ENCODE assay signal across 17 cellular contexts in the genomic region with DNA sequence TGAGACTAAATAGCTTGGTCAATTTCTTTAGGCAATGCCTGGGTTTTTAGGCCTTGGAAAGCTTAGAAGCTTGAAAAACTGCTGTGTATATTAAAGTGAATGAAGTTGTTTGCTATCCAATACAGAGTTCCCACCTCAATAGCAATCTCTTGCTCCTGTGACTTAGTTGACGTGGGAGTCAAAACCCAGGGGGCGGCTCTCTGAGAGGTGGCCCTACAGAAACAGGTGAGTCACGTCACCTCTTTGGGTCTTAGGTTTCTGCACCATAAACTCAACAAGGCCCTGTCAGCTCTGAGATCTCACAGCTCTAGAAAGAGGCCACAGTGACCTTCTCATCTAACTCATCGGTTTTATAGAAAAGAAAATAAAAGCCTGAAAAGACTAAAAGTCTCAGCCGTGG.
DNase-seq lines count a peak whose midpoint lies in the region; ATAC-seq, FAIRE-seq and TF ChIP-seq lines count a peak whose summit lies in the region.
"Had no signal": no experiment of that assay in that cellular context is flagged by ENCODE, and none has a peak within 500 bp of the region (broad histone marks: within the 10 kb centered on the region; RNA-seq: fewer than 3 reads in every experiment).

No MANE protein-coding gene starts in this region.

- H3K4me1 ChIP-seq in K562 (replicated peaks in 1 of 2; ENCODE audit: control insufficient read depth in 2 of 2, insufficient read depth in 2 of 2, low read length in 2 of 2), result peaks cover 31 to 34% of the 10 kb centered on the region in 2 experiments

- no peak for TF ChIP-seq EP300 in K562 (IDR thresholded peaks at IDR 0.05; ENCODE audit: low read length)

- no peak for FAIRE-seq in K562 (lab: Jason Lieb, UNC)
- FAIRE-seq: GM18507 had no signal

- CTCF ChIA-PET in K562 (lab: Yijun Ruan, JAX; ENCODE audit: low intra/inter-chr PET ratio), result interaction anchor here (3.9 kb wide), 1 partner anchor 80 kb away, joined by 32 read pairs; a partner anchor contains a TSS

- intact Hi-C loops in K562 (cut with micrococcal nuclease) (loop anchor here (5.0 kb wide), 1 partner anchor 64 kb away; no protein-coding TSS in a partner anchor), sciatic nerve (cut with DNase I) (no loop called here)

- H3K36me3 ChIP-seq in K562 (ENCODE audit: control insufficient read depth, insufficient read depth, low read length), result peaks cover 61% of the 10 kb centered on the region

- H3K4me3 Mint-ChIP-seq in glutamatergic neuron (ENCODE audit: unreplicated experiment), result no peak overlapping the region
- H3K4me3 Mint-ChIP-seq: CD4-positive, CD25-positive, alpha-beta regulatory T cell had no signal

- H3K27ac ChIP-seq in K562 (ENCODE audit: extremely low read depth, low read depth, low read length), result peak overlapping the region; percentile 95; the same call in 2 of the 3 replicates
- H3K27ac ChIP-seq: BLaER1, GM23248 had no signal

- H3K4me1 Mint-ChIP-seq in glutamatergic neuron (ENCODE audit: low read depth, unreplicated experiment), result peaks cover 37% of the 10 kb centered on the region
- H3K4me1 Mint-ChIP-seq: CD4-positive, CD25-positive, alpha-beta regulatory T cell had no signal

- no TSS peak for BruUV-seq in K562 (replicated peaks; lab: Mats Ljungman, UMichigan)

- peaks cover 22% of the 10 kb centered on the region for H3K9me3 Mint-ChIP-seq in glutamatergic neuron (ENCODE audit: unreplicated experiment)
- H3K9me3 Mint-ChIP-seq: CD4-positive, CD25-positive, alpha-beta regulatory T cell had no signal

- peak overlapping the region; percentile 68 for H3K27ac Mint-ChIP-seq in glutamatergic neuron (ENCODE audit: unreplicated experiment)
- H3K27ac Mint-ChIP-seq: CD4-positive, CD25-positive, alpha-beta regulatory T cell had no signal

- in situ Hi-C loops in K562 (cut with MboI), result loop anchor here (5.0 kb wide), 1 partner anchor 94 kb away; no protein-coding TSS in a partner anchor

- POLR2A ChIA-PET in K562 (lab: Yijun Ruan, JAX), result interaction anchor here (0.5 to 1.8 kb wide), 6 partner anchors 8 to 101 kb away, joined by 3 to 6 read pairs (median 4); a partner anchor contains a TSS

- H2AFZ ChIP-seq in K562 (ENCODE audit: low read depth, low read length), result no peak overlapping the region
- H2AFZ ChIP-seq: GM23248 had no signal

- H3K27me3 Mint-ChIP-seq in glutamatergic neuron (ENCODE audit: unreplicated experiment), result peaks cover 24% of the 10 kb centered on the region

- H3K9me3 ChIP-seq in K562 (replicated peaks; ENCODE audit: control insufficient read depth, insufficient read depth, low read depth, low read length), result no peaks in the 10 kb centered on the region
- H3K9me3 ChIP-seq: BLaER1 had no signal

- H3K27me3 ChIP-seq in K562 (ENCODE audit: control insufficient read depth in 2 of 2, insufficient read depth in 2 of 2, low read length in 2 of 2), result no peaks in the 10 kb centered on the region
- H3K27me3 ChIP-seq: BLaER1 had no signal

- DNase-seq in activated CD8-positive, alpha-beta memory T cell treated with anti-CD3 and anti-CD28 coated beads, Interleukin-2, amount 50 U/mL, for 48 hours, result peak; percentile 41
- no peak for DNase-seq in activated CD8-positive, alpha-beta memory T cell treated with anti-CD3 and anti-CD28 coated beads, Interleukin-2, amount 50 U/mL, for 4 hours
- DNase-seq in K562 (ENCODE audit: extremely low read depth in 1 of 4, low spot score in 3 of 4) (no peak), glutamatergic neuron (no peak), sciatic nerve (ENCODE audit: low spot score) (peak; percentile 1)
- DNase-seq in stimulated activated CD4-positive, alpha-beta T cell treated with anti-CD3 and anti-CD28 coated beads, Interleukin-1b, Interleukin-23, amount 100 ng/mL, for 48 hours, result no peak
- DNase-seq: 8988T; AML-193; CD4-positive, CD25-positive, alpha-beta regulatory T cell; DMS53; GF-D8; GM23248; H7 had no signal

- H4K20me1 ChIP-seq in K562 (replicated peaks; ENCODE audit: control insufficient read depth, insufficient read depth, low read length), result no peaks in the 10 kb centered on the region
- H4K20me1 ChIP-seq: BLaER1 had no signal

- TF ChIP-seq RAD21 in K562 (CRISPR knock-in tag; conservative IDR thresholded peaks at IDR 0.05 in 1 of 2, IDR thresholded peaks at IDR 0.05 in 1 of 2), result no peak

- TF ChIP-seq CTCF in K562 (IDR thresholded peaks at IDR 0.05 in 2 of 3, conservative IDR thresholded peaks at IDR 0.05 in 1 of 3; ENCODE audit: insufficient read depth in 2 of 3, low read depth in 1 of 3, low read length in 3 of 3) (no peak), glutamatergic neuron (IDR thresholded peaks at IDR 0.05; ENCODE audit: partially characterized antibody, unreplicated experiment) (no peak)

- WGBS in K562 (ENCODE audit: insufficient coverage, low coverage, missing lambda C conversion rate), result 85% methylated on average over 5 of the region's 5 CpGs

- no peak overlapping the region; a peak in 1 of 4 replicates for H3K9ac ChIP-seq in K562 (ENCODE audit: insufficient read depth in 1 of 2, low read depth in 2 of 2, low read length in 2 of 2)
- H3K9ac ChIP-seq: BLaER1, GM23248 had no signal

- no peak overlapping the region for H3K4me3 ChIP-seq in K562
- H3K4me3 ChIP-seq: BLaER1, GM23248 had no signal

- no peaks in the 10 kb centered on the region for H3K9me1 ChIP-seq in K562 (ENCODE audit: control insufficient read depth, insufficient read depth, low read length)

- ATAC-seq in K562, result no peak
- no peak for ATAC-seq in sciatic nerve
- ATAC-seq in HG02970 (IDR thresholded peaks at IDR 0.05; ENCODE audit: low FRiP score, unreplicated experiment), result no peak
- no peak for ATAC-seq in GM18502 (IDR thresholded peaks at IDR 0.05; ENCODE audit: poor library complexity, unreplicated experiment)

- TF ChIP-seq POLR2A in K562 (conservative IDR thresholded peaks at IDR 0.05), result no peak

- H3K36me3 Mint-ChIP-seq in glutamatergic neuron (ENCODE audit: unreplicated experiment), result peaks cover 11% of the 10 kb centered on the region
- H3K36me3 Mint-ChIP-seq: CD4-positive, CD25-positive, alpha-beta regulatory T cell had no signal

- H3K4me2 ChIP-seq in K562 (ENCODE audit: insufficient read depth, low read length), result no peak overlapping the region
- H3K4me2 ChIP-seq: BLaER1 had no signal

- H3K79me2 ChIP-seq in K562 (ENCODE audit: control insufficient read depth, insufficient read depth, low read length), result no peaks in the 10 kb centered on the region

TF ChIP-seq in K562, 482 proteins besides CTCF, POLR2A, EP300 and RAD21:
- TF ChIP-seq POLR2AphosphoS2 (IDR thresholded peaks at IDR 0.05; ENCODE audit: low read length) (no peak), PTTG1 (tag; IDR thresholded peaks at IDR 0.05; ENCODE audit: low read depth) (no peak), SP2 (IDR thresholded peaks at IDR 0.05; ENCODE audit: extremely low read depth, low read depth, low read length, poor library complexity, severe bottlenecking) (no peak), MBD2 (IDR thresholded peaks at IDR 0.05; ENCODE audit: borderline replicate concordance, low read depth) (no peak), TBL1XR1 (IDR thresholded peaks at IDR 0.05; ENCODE audit: low read length in 2 of 2) (no peak), OTX1 (CRISPR knock-in tag; IDR thresholded peaks at IDR 0.05) (no peak)
- TF ChIP-seq, protein P1, sequence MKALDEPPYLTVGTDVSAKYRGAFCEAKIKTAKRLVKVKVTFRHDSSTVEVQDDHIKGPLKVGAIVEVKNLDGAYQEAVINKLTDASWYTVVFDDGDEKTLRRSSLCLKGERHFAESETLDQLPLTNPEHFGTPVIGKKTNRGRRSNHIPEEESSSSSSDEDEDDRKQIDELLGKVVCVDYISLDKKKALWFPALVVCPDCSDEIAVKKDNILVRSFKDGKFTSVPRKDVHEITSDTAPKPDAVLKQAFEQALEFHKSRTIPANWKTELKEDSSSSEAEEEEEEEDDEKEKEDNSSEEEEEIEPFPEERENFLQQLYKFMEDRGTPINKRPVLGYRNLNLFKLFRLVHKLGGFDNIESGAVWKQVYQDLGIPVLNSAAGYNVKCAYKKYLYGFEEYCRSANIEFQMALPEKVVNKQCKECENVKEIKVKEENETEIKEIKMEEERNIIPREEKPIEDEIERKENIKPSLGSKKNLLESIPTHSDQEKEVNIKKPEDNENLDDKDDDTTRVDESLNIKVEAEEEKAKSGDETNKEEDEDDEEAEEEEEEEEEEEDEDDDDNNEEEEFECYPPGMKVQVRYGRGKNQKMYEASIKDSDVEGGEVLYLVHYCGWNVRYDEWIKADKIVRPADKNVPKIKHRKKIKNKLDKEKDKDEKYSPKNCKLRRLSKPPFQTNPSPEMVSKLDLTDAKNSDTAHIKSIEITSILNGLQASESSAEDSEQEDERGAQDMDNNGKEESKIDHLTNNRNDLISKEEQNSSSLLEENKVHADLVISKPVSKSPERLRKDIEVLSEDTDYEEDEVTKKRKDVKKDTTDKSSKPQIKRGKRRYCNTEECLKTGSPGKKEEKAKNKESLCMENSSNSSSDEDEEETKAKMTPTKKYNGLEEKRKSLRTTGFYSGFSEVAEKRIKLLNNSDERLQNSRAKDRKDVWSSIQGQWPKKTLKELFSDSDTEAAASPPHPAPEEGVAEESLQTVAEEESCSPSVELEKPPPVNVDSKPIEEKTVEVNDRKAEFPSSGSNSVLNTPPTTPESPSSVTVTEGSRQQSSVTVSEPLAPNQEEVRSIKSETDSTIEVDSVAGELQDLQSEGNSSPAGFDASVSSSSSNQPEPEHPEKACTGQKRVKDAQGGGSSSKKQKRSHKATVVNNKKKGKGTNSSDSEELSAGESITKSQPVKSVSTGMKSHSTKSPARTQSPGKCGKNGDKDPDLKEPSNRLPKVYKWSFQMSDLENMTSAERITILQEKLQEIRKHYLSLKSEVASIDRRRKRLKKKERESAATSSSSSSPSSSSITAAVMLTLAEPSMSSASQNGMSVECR (CRISPR knock-in tag; IDR thresholded peaks at IDR 0.05), result no peak

Comparison
In these comparisons a context has a peak if more than half of its experiments do, and no peak if none do; other contexts are left out.
1. DNase-seq: peak in activated CD8-positive, alpha-beta memory T cell treated with anti-CD3 and anti-CD28 coated beads, Interleukin-2, amount 50 U/mL, for 48 hours (single experiment) and sciatic nerve (single experiment); none in activated CD8-positive, alpha-beta memory T cell treated with anti-CD3 and anti-CD28 coated beads, Interleukin-2, amount 50 U/mL, for 4 hours (single experiment), K562 (0 of 4), glutamatergic neuron (single experiment) and stimulated activated CD4-positive, alpha-beta T cell treated with anti-CD3 and anti-CD28 coated beads, Interleukin-1b, Interleukin-23, amount 100 ng/mL, for 48 hours (single experiment).